ENCODE assay signal across 1 cellular context in genomic region chr15:78205337-78205736, GRCh38.
TF ChIP-seq lines count a peak whose summit lies in the region.

No MANE protein-coding gene starts in this region.

TF ChIP-seq in K562, 482 proteins besides CTCF, POLR2A, EP300 and RAD21:
- TF ChIP-seq GABPA (tag; conservative IDR thresholded peaks at IDR 0.05; ENCODE audit: low read depth) (no peak), DLX4 (CRISPR knock-in tag; IDR thresholded peaks at IDR 0.05) (no peak), ZNF589 (CRISPR knock-in tag; IDR thresholded peaks at IDR 0.05; ENCODE audit: low read depth) (no peak), BCOR (IDR thresholded peaks at IDR 0.05) (peak; percentile 67; the same call in 1 of the 2 replicates), GABPB1 (CRISPR knock-in tag; IDR thresholded peaks at IDR 0.05) (no peak), ZNF224 (CRISPR knock-in tag; IDR thresholded peaks at IDR 0.05) (no peak), ZNF165 (CRISPR knock-in tag; IDR thresholded peaks at IDR 0.05; ENCODE audit: borderline replicate concordance) (no peak), FUS (optimal IDR thresholded peaks at IDR 0.05; ENCODE audit: low read depth, low read length) (no peak), NCOA2 (IDR thresholded peaks at IDR 0.05; ENCODE audit: partially characterized antibody in 2 of 2) (no peak), ZFP36 (IDR thresholded peaks at IDR 0.05; ENCODE audit: low read depth, low read length, partially characterized antibody) (peak; percentile 79), RBM25 (IDR thresholded peaks at IDR 0.05; ENCODE audit: low read depth, low read length, severe bottlenecking) (peak; percentile 87), ZNF140 (CRISPR knock-in tag; IDR thresholded peaks at IDR 0.05) (no peak), ZNF583 (CRISPR knock-in tag; IDR thresholded peaks at IDR 0.05) (no peak), ZNF217 (CRISPR knock-in tag; IDR thresholded peaks at IDR 0.05) (no peak), TCFL5 (CRISPR knock-in tag; conservative IDR thresholded peaks at IDR 0.05) (no peak), MYNN (IDR thresholded peaks at IDR 0.05) (no peak), MYNN (CRISPR knock-in tag; IDR thresholded peaks at IDR 0.05) (no peak), SRF (CRISPR knock-in tag; IDR thresholded peaks at IDR 0.05) (no peak), ZNF444 (CRISPR knock-in tag; IDR thresholded peaks at IDR 0.05) (no peak), HDAC2 (IDR thresholded peaks at IDR 0.05) (0 out of 2 replicates have a peak, but pooled peaks have one; percentile 35), NR4A1 (CRISPR knock-in tag; IDR thresholded peaks at IDR 0.05) (no peak), NR4A1 (tag; IDR thresholded peaks at IDR 0.05) (no peak)
